In genomic region chr15:69415381-69415780, GRCh38 we compare ENCODE assay signal across 9 cellular contexts. TPM values are rescaled to one million over a fixed set of nuclear protein-coding genes. Genes with fewer than 3 reads are reported as not detected.
A peak's percentile ranks its signal among the peaks of the same experiment; 100 is the strongest.
DNase-seq lines count a peak whose midpoint lies in the region; ATAC-seq and TF ChIP-seq lines count a peak whose summit lies in the region.
"Had no signal": no experiment of that assay in that cellular context is flagged by ENCODE, and none has a peak within 500 bp of the region (broad histone marks: within the 10 kb centered on the region; RNA-seq: fewer than 3 reads in every experiment).

No MANE protein-coding gene starts in this region.

- H3K27ac ChIP-seq in naive thymus-derived CD4-positive, alpha-beta T cell (ENCODE audit: low read depth, low read length) = no peak overlapping the region

- H3K36me3 ChIP-seq in naive thymus-derived CD4-positive, alpha-beta T cell (ENCODE audit: control insufficient read depth in 2 of 3, insufficient read depth in 3 of 3, low read length in 3 of 3) = no peaks in the 10 kb centered on the region

- DNase-seq in Calu3 (no peak), LNCaP clone FGC (ENCODE audit: low read depth) (no peak), astrocyte of the spinal cord (ENCODE audit: low read depth, low spot score) (no peak), COLO668 (lab: John Stamatoyannopoulos, UW; ENCODE audit: unreplicated experiment) (no peak), NCI-H1417 treated with DMSO at 0.1 percent for 48 hours (lab: John Stamatoyannopoulos, UW) (no peak), KG1 (lab: John Stamatoyannopoulos, UW) (no peak)
- no peak for DNase-seq in naive thymus-derived CD4-positive, alpha-beta T cell
- DNase-seq: central memory CD4-positive, alpha-beta T cell had no signal

- BruUV-seq in Calu3 (replicated peaks; lab: Mats Ljungman, UMichigan) = TSS peak; percentile 74

- H3K27me3 Mint-ChIP-seq in Calu3 (ENCODE audit: unreplicated experiment) = no peaks in the 10 kb centered on the region
- H3K27me3 Mint-ChIP-seq in naive thymus-derived CD4-positive, alpha-beta T cell = peaks cover 5 to 22% (median 10%) of the 10 kb centered on the region in 5 donors

- H3K9me3 Mint-ChIP-seq in Calu3 (ENCODE audit: low read depth, unreplicated experiment) = no peaks in the 10 kb centered on the region
- peaks cover 0 to 2% (median 0%) of the 10 kb centered on the region in 11 donors for H3K9me3 Mint-ChIP-seq in naive thymus-derived CD4-positive, alpha-beta T cell

- in situ Hi-C loops in astrocyte of the spinal cord (cut with HindIII; ENCODE audit: low sequenced_read_pairs) = no loop called here

- peaks cover 40% of the 10 kb centered on the region for H3K36me3 Mint-ChIP-seq in Calu3 (ENCODE audit: insufficient read depth, unreplicated experiment)
- peaks cover 0 to 20% (median 0%) of the 10 kb centered on the region in 5 donors for H3K36me3 Mint-ChIP-seq in naive thymus-derived CD4-positive, alpha-beta T cell

- no peak for TF ChIP-seq CTCF in Calu3 (IDR thresholded peaks at IDR 0.05; ENCODE audit: unreplicated experiment)
- TF ChIP-seq CTCF in LNCaP clone FGC (IDR thresholded peaks at IDR 0.05; ENCODE audit: control insufficient read depth, extremely low read depth, insufficient read depth) = no peak
- TF ChIP-seq CTCF in astrocyte of the spinal cord (IDR thresholded peaks at IDR 0.05; ENCODE audit: low read depth, low read length) = no peak

- POLR2A ChIA-PET in naive thymus-derived CD4-positive, alpha-beta T cell (lab: Charles Lee) = interaction anchor here (0.6 to 2.2 kb wide), 2 partner anchors 37 to 1215 kb away, joined by 3 to 15 read pairs; partner anchors contain the start of gene RPLP1

- ATAC-seq in naive thymus-derived CD4-positive, alpha-beta T cell = no peak
- no peak for ATAC-seq in HG03095 (IDR thresholded peaks at IDR 0.05; ENCODE audit: unreplicated experiment)

- H3K4me1 ChIP-seq in naive thymus-derived CD4-positive, alpha-beta T cell (ENCODE audit: control insufficient read depth in 2 of 2, insufficient read depth in 2 of 2, low read length in 2 of 2) = peaks cover 0 to 4% of the 10 kb centered on the region in 2 donors

- peak overlapping the region; percentile 82 for H3K4me3 ChIP-seq in LNCaP clone FGC (ENCODE audit: low read depth, low read length)
- peak overlapping the region; percentile 82 for H3K4me3 ChIP-seq in astrocyte of the spinal cord (ENCODE audit: low read depth, low read length)
- no peak overlapping the region for H3K4me3 ChIP-seq in naive thymus-derived CD4-positive, alpha-beta T cell (ENCODE audit: low read length)

- intact Hi-C loops in Calu3 (cut with micrococcal nuclease; ENCODE audit: unreplicated experiment) = loop anchor here (5.0 kb wide), 1 partner anchor 37 kb away; the partner anchor contains the start of gene RPLP1
- intact Hi-C loops in naive thymus-derived CD4-positive, alpha-beta T cell (cut with micrococcal nuclease) = loop anchor here (2.0 to 10.0 kb wide), 4 partner anchors 255 to 1141 kb away; partner anchors contain the start of genes FEM1B (in 2 of the 2) and GLCE (in 1 of the 2)

- peaks cover 0 to 9% of the 10 kb centered on the region in 2 donors for H3K27me3 ChIP-seq in naive thymus-derived CD4-positive, alpha-beta T cell (ENCODE audit: control insufficient read depth in 2 of 2, insufficient read depth in 2 of 2, low read length in 2 of 2)

- H3K4me3 Mint-ChIP-seq in Calu3 (ENCODE audit: low read depth, unreplicated experiment) = peak overlapping the region; percentile 80
- H3K4me3 Mint-ChIP-seq in naive thymus-derived CD4-positive, alpha-beta T cell = peak overlapping the region in 6 of 10 donors; percentile 37 to 84 (median 60)

- H3K9me3 ChIP-seq in naive thymus-derived CD4-positive, alpha-beta T cell (ENCODE audit: control insufficient read depth in 2 of 3, low read length in 3 of 3) = no peaks in the 10 kb centered on the region

- H3K27ac Mint-ChIP-seq in Calu3 (ENCODE audit: unreplicated experiment) = peak overlapping the region; percentile 69
- H3K27ac Mint-ChIP-seq in naive thymus-derived CD4-positive, alpha-beta T cell = peak overlapping the region in 1 of 9 donors; percentile 16

- CTCF ChIA-PET in Calu3 (lab: Charles Lee) = interaction anchor here (0.6 to 1.6 kb wide), 2 partner anchors 17 to 47 kb away, joined by 4 to 6 read pairs; no protein-coding TSS in a partner anchor
- CTCF ChIA-PET in naive thymus-derived CD4-positive, alpha-beta T cell (lab: Charles Lee) = no interaction called here

- peaks cover 16% of the 10 kb centered on the region for H3K4me1 Mint-ChIP-seq in Calu3 (ENCODE audit: low read depth, unreplicated experiment)
- H3K4me1 Mint-ChIP-seq in naive thymus-derived CD4-positive, alpha-beta T cell = peaks cover 0 to 41% (median 7%) of the 10 kb centered on the region in 7 donors

RNA-seq across cellular contexts. Expression of gene KIF23, which starts 1.2 kb away (rescaled TPM):
- total RNA-seq in Calu3 (2022) = 71.8 and 108 TPM in 2 replicates
- total RNA-seq in naive thymus-derived CD4-positive, alpha-beta T cell = 10 to 100 TPM in 1 of 5 experiments, 1 to 10 TPM in 1, under 1 TPM in 2, not detected in 1; 0.30 to 39.4 (median 0.72) TPM
- not detected for polyA plus RNA-seq in naive thymus-derived CD4-positive, alpha-beta T cell

RNA-seq across cellular contexts. Expression of gene RPLP1, which starts 37.2 kb away (rescaled TPM):
- 1,386 and 1,535 TPM in 2 replicates for total RNA-seq in Calu3 (2022)
- total RNA-seq in naive thymus-derived CD4-positive, alpha-beta T cell = 1,000 to 10,000 TPM; 1,719 to 2,941 (median 2,467) TPM
- 1,000 to 10,000 TPM; 2,508 to 3,527 TPM for polyA plus RNA-seq in naive thymus-derived CD4-positive, alpha-beta T cell
